ENCODE assay signal across 10 cellular contexts in genomic region chr5:138469540-138470321, GRCh38. TPM values are rescaled to one million over a fixed set of nuclear protein-coding genes. Genes with fewer than 3 reads are reported as not detected.
A peak's percentile ranks its signal among the peaks of the same experiment; 100 is the strongest.
DNase-seq lines count a peak whose midpoint lies in the region; ATAC-seq and TF ChIP-seq lines count a peak whose summit lies in the region.
"Had no signal": no experiment of that assay in that cellular context is flagged by ENCODE, and none has a peak within 500 bp of the region (broad histone marks: within the 10 kb centered on the region; RNA-seq: fewer than 3 reads in every experiment).

No MANE protein-coding gene starts in this region.

- H3K4me3 Mint-ChIP-seq in nephron, result peak overlapping the region in 2 of 3 experiments; percentile 51 to 75

- CTCF ChIA-PET in AG04450 (lab: Charles Lee), result no interaction called here

- H3K4me3 ChIP-seq in AG04450 (ENCODE audit: low read depth, low read length), result no peak overlapping the region
- H3K4me3 ChIP-seq: ovary, tibial nerve had no signal

- H3K36me3 Mint-ChIP-seq in nephron (ENCODE audit: low read depth), result peaks cover 25% of the 10 kb centered on the region

- POLR2A ChIA-PET in AG04450 (lab: Yijun Ruan, JAX), result interaction anchor here (0.9 kb wide), 1 partner anchor 23 kb away, joined by 6 read pairs; no protein-coding TSS in a partner anchor

- no peaks in the 10 kb centered on the region for H3K27me3 ChIP-seq in AG04450 (ENCODE audit: control insufficient read depth, insufficient read depth, low read length)
- H3K27me3 ChIP-seq: ovary, tibial nerve had no signal

- H3K27ac Mint-ChIP-seq in nephron, result no peak overlapping the region

- no peak overlapping the region for H3K27ac ChIP-seq in AG04450 (ENCODE audit: low read depth, low read length)
- H3K27ac ChIP-seq: ovary, tibial nerve had no signal

- peaks cover 29% of the 10 kb centered on the region for H3K27me3 Mint-ChIP-seq in nephron (ENCODE audit: low read depth)

- peaks cover 8% of the 10 kb centered on the region; the same call in 1 of the 2 replicates for H3K9me3 ChIP-seq in AG04450 (ENCODE audit: control insufficient read depth, insufficient read depth, low read length)
- H3K9me3 ChIP-seq: ovary, tibial nerve had no signal

- ATAC-seq in HG03025 (IDR thresholded peaks at IDR 0.05; ENCODE audit: low FRiP score, unreplicated experiment), result no peak
- no peak for ATAC-seq in HG02642 (IDR thresholded peaks at IDR 0.05; ENCODE audit: poor library complexity, unreplicated experiment)

- TF ChIP-seq CTCF in AG04450 (IDR thresholded peaks at IDR 0.05; ENCODE audit: low read depth, low read length), result no peak
- TF ChIP-seq CTCF in nephron (IDR thresholded peaks at IDR 0.05; ENCODE audit: unreplicated experiment in 3 of 3), result no peak

- peaks cover 27% of the 10 kb centered on the region for H3K4me1 Mint-ChIP-seq in nephron

- H3K9me3 Mint-ChIP-seq in nephron, result no peaks in the 10 kb centered on the region

- peak; percentile 78 for DNase-seq in AG04450 (ENCODE audit: low read depth, low spot score)
- DNase-seq in HCEC 1CT, result peak; percentile 84
- DNase-seq in brain pericyte (ENCODE audit: low read depth, low spot score), result peak; percentile 80
- no peak for DNase-seq in NCI-H69 (lab: John Stamatoyannopoulos, UW)
- no peak for DNase-seq in COLO829 (ENCODE audit: low spot score)

RNA-seq across cellular contexts. Expression of gene EGR1, which starts 4.5 kb away (rescaled TPM):
- polyA plus RNA-seq in AG04450 (2011; rRNA removed), result 17.0 and 24.5 TPM in 2 replicates
- 32.1 and 36.9 TPM in 2 replicates for polyA minus RNA-seq in AG04450 (2011; rRNA and poly(A)+ RNA removed)

RNA-seq across cellular contexts. Expression of gene REEP2, which starts 30.9 kb away (rescaled TPM):
- 24.7 and 36.9 TPM in 2 replicates for polyA plus RNA-seq in AG04450 (2011; rRNA removed)
- polyA minus RNA-seq in AG04450 (2011; rRNA and poly(A)+ RNA removed), result 39.7 and 40.2 TPM in 2 replicates

Comparison
In these comparisons a context has a peak if more than half of its experiments do, and no peak if none do; other contexts are left out.
1. DNase-seq: peak in AG04450 (single experiment), HCEC 1CT (single experiment) and brain pericyte (single experiment); none in NCI-H69 (single experiment) and COLO829 (single experiment).